ENCODE assay signal across 19 cellular contexts in genomic region chr20:62830251-62830650, GRCh38. TPM values are rescaled to one million over a fixed set of nuclear protein-coding genes. Genes with fewer than 3 reads are reported as not detected.
DNase-seq lines count a peak whose midpoint lies in the region; ATAC-seq and TF ChIP-seq lines count a peak whose summit lies in the region.
"Had no signal": no experiment of that assay in that cellular context is flagged by ENCODE, and none has a peak within 500 bp of the region (broad histone marks: within the 10 kb centered on the region; RNA-seq: fewer than 3 reads in every experiment).

No MANE protein-coding gene starts in this region.

- H3K9me2 ChIP-seq in Karpas-422 (replicated peaks; ENCODE audit: insufficient read depth, low read length): no peaks in the 10 kb centered on the region
- no peaks in the 10 kb centered on the region for H3K9me2 ChIP-seq in MM.1S (replicated peaks; ENCODE audit: insufficient read depth, low read length)

- no peaks in the 10 kb centered on the region for H4K20me1 ChIP-seq in Karpas-422 (ENCODE audit: insufficient read depth, low read depth, low read length)
- no peaks in the 10 kb centered on the region for H4K20me1 ChIP-seq in osteoblast (ENCODE audit: insufficient read depth, low read length)
- no peaks in the 10 kb centered on the region for H4K20me1 ChIP-seq in MM.1S (ENCODE audit: insufficient read depth, low read length)

- H3K36me3 ChIP-seq in left ventricle myocardium inferior (no peaks in the 10 kb centered on the region), Karpas-422 (ENCODE audit: insufficient read depth, low read length) (no peaks in the 10 kb centered on the region), osteoblast (ENCODE audit: insufficient read depth, low read length) (no peaks in the 10 kb centered on the region), MM.1S (replicated peaks; ENCODE audit: insufficient read depth, low read length) (no peaks in the 10 kb centered on the region)
- H3K36me3 ChIP-seq: BE2C had no signal

- no peak overlapping the region for H3K4me3 ChIP-seq in left ventricle myocardium inferior
- peak overlapping the region; percentile 62 for H3K4me3 ChIP-seq in Karpas-422 (ENCODE audit: low read length)
- H3K4me3 ChIP-seq in osteoblast (ENCODE audit: insufficient read depth, low read length): no peak overlapping the region
- no peak overlapping the region for H3K4me3 ChIP-seq in MM.1S (ENCODE audit: low read length)
- H3K4me3 ChIP-seq: GM23248 had no signal

- H3K4me3 Mint-ChIP-seq in CD14-positive monocyte: no peak overlapping the region
- H3K4me3 Mint-ChIP-seq: CD8-positive, alpha-beta T cell; HFFc6 had no signal

- peaks cover 13% of the 10 kb centered on the region for H3F3A ChIP-seq in MM.1S (ENCODE audit: insufficient read depth, low read length)

- no peak for ATAC-seq in left ventricle myocardium superior
- ATAC-seq: CD8-positive, alpha-beta T cell; HCT116 had no signal

- no peaks in the 10 kb centered on the region for H3K9me3 ChIP-seq in left ventricle myocardium inferior (replicated peaks)
- no peaks in the 10 kb centered on the region for H3K9me3 ChIP-seq in Karpas-422 (ENCODE audit: low read length)
- H3K9me3 ChIP-seq in osteoblast (ENCODE audit: low read depth, low read length): no peaks in the 10 kb centered on the region
- no peaks in the 10 kb centered on the region for H3K9me3 ChIP-seq in MM.1S (replicated peaks; ENCODE audit: insufficient read depth, low read length)
- H3K9me3 ChIP-seq: BE2C had no signal

- H3K27ac Mint-ChIP-seq in CD14-positive monocyte: no peak overlapping the region
- H3K27ac Mint-ChIP-seq: CD8-positive, alpha-beta T cell; HFFc6 had no signal

- peaks cover 16% of the 10 kb centered on the region for H3K27me3 ChIP-seq in left ventricle myocardium inferior (ENCODE audit: low read depth)
- H3K27me3 ChIP-seq in Karpas-422 (ENCODE audit: low read length): no peaks in the 10 kb centered on the region
- peaks cover 64% of the 10 kb centered on the region for H3K27me3 ChIP-seq in osteoblast (ENCODE audit: insufficient read depth, low read length)
- peaks cover 57% of the 10 kb centered on the region for H3K27me3 ChIP-seq in MM.1S (replicated peaks; ENCODE audit: insufficient read depth, low read length)
- H3K27me3 ChIP-seq: BE2C had no signal

- peaks cover 0 to 4% (median 0%) of the 10 kb centered on the region in 3 donors for H3K27me3 Mint-ChIP-seq in CD14-positive monocyte (ENCODE audit: low read depth in 3 of 3)

- DNase-seq in left ventricle myocardium superior: peak; percentile 20
- DNase-seq in left ventricle myocardium inferior: no peak
- peak; percentile 42 for DNase-seq in CD14-positive monocyte (ENCODE audit: low spot score)
- DNase-seq in Karpas-422: no peak
- DNase-seq in osteoblast (ENCODE audit: insufficient read length, low spot score, missing footprints): peak; percentile 62
- no peak for DNase-seq in germinal center (ENCODE audit: low spot score)
- DNase-seq in NCI-H526 treated with DMSO at 0.1 percent for 48 hours (lab: John Stamatoyannopoulos, UW): no peak
- DNase-seq in MM.1S: no peak
- DNase-seq: ACHN, Calu3, DMS79 treated with DMSO at 0.1 percent for 48 hours, GF-D8, GM23248, HFFc6 had no signal

- H3K4me2 ChIP-seq in Karpas-422 (ENCODE audit: low read depth, low read length, poor library complexity, severe bottlenecking): peak overlapping the region; percentile 71
- H3K4me2 ChIP-seq in osteoblast (ENCODE audit: insufficient read depth, low read length): no peak overlapping the region
- no peak overlapping the region for H3K4me2 ChIP-seq in MM.1S (ENCODE audit: low read depth, low read length)

- no peaks in the 10 kb centered on the region for H3K36me3 Mint-ChIP-seq in CD14-positive monocyte
- H3K36me3 Mint-ChIP-seq: CD8-positive, alpha-beta T cell had no signal

- H3K27ac ChIP-seq in left ventricle myocardium inferior (replicated peaks) (no peak overlapping the region), Karpas-422 (ENCODE audit: low read length) (peak overlapping the region; percentile 78), osteoblast (ENCODE audit: low read depth, low read length) (no peak overlapping the region), MM.1S (ENCODE audit: low read length) (no peak overlapping the region)
- H3K27ac ChIP-seq: GM23248, HL-60 had no signal

- no peaks in the 10 kb centered on the region for H3K9me3 Mint-ChIP-seq in CD14-positive monocyte
- H3K9me3 Mint-ChIP-seq: CD8-positive, alpha-beta T cell; HFFc6 had no signal

- TF ChIP-seq CTCF in left ventricle myocardium inferior (IDR thresholded peaks at IDR 0.05; ENCODE audit: borderline replicate concordance) (no peak), CD14-positive monocyte (IDR thresholded peaks at IDR 0.05) (no peak), osteoblast (IDR thresholded peaks at IDR 0.05; ENCODE audit: extremely low read depth, low read depth, low read length) (no peak), MM.1S (IDR thresholded peaks at IDR 0.05; ENCODE audit: low read length) (no peak)

- peaks cover 25% of the 10 kb centered on the region for H3K4me1 Mint-ChIP-seq in CD14-positive monocyte

- no peaks in the 10 kb centered on the region for H3K79me2 ChIP-seq in Karpas-422 (ENCODE audit: low read length)
- H3K79me2 ChIP-seq in osteoblast (ENCODE audit: insufficient read depth, low read length): no peaks in the 10 kb centered on the region
- H3K79me2 ChIP-seq in MM.1S (ENCODE audit: low read length): no peaks in the 10 kb centered on the region

- intact Hi-C loops in left ventricle myocardium superior (cut with micrococcal nuclease): no loop called here
- intact Hi-C loops in left ventricle myocardium inferior (cut with micrococcal nuclease): no loop called here
- intact Hi-C loops in CD14-positive monocyte (cut with micrococcal nuclease): no loop called here

- H3K9ac ChIP-seq in Karpas-422 (ENCODE audit: low read length) (peak overlapping the region; percentile 76), MM.1S (ENCODE audit: low read length) (no peak overlapping the region)
- H3K9ac ChIP-seq: GM23248 had no signal

- no peak overlapping the region for H2AFZ ChIP-seq in Karpas-422 (ENCODE audit: low read length)
- no peak overlapping the region for H2AFZ ChIP-seq in osteoblast (ENCODE audit: low read length)
- H2AFZ ChIP-seq in MM.1S (ENCODE audit: low read length): no peak overlapping the region
- H2AFZ ChIP-seq: GM23248 had no signal

- H3K4me1 ChIP-seq in left ventricle myocardium inferior (no peaks in the 10 kb centered on the region), Karpas-422 (ENCODE audit: low read length) (peaks cover 75% of the 10 kb centered on the region), osteoblast (ENCODE audit: insufficient read depth, low read length) (no peaks in the 10 kb centered on the region), MM.1S (ENCODE audit: low read length) (peaks cover 10% of the 10 kb centered on the region)

RNA-seq across cellular contexts. Expression of gene COL9A3, which starts 13.4 kb away (rescaled TPM):
- total RNA-seq in left ventricle myocardium superior (2.9 TPM), left ventricle myocardium inferior (2.1 TPM), osteoblast (not detected in 2 replicates)
- polyA plus RNA-seq in CD14-positive monocyte: 1 to 10 TPM; 1.8 to 2.6 TPM
- total RNA-seq in Karpas-422 (2014; rRNA removed; shearing (Covaris generic); ENCODE audit: low replicate concordance): 41.2 and 87.5 TPM in 2 replicates
- total RNA-seq: CD8-positive, alpha-beta T cell; GM23248; H4 had no signal

RNA-seq across cellular contexts. Expression of gene OGFR, which starts 25.6 kb away (rescaled TPM):
- total RNA-seq in left ventricle myocardium superior (21.0 TPM), left ventricle myocardium inferior (19.2 TPM), osteoblast (32.4 and 39.1 TPM in 2 replicates)
- polyA plus RNA-seq in CD14-positive monocyte: 10 to 100 TPM; 47.8 to 79.3 TPM
- 23.8 and 99.0 TPM in 2 replicates for total RNA-seq in Karpas-422 (2014; rRNA removed; shearing (Covaris generic); ENCODE audit: low replicate concordance)

RNA-seq across cellular contexts. Expression of gene TCFL5, which starts 31.4 kb away (rescaled TPM):
- total RNA-seq in left ventricle myocardium superior: 6.1 TPM
- 6.6 TPM for total RNA-seq in left ventricle myocardium inferior
- polyA plus RNA-seq in CD14-positive monocyte: under 1 TPM; 0.38 to 0.89 TPM
- 11.3 and 11.5 TPM in 2 replicates for total RNA-seq in Karpas-422 (2014; rRNA removed; shearing (Covaris generic); ENCODE audit: low replicate concordance)
- total RNA-seq in osteoblast: 13.0 TPM in 2 replicates

RNA-seq across cellular contexts. Expression of gene MRGBP, which starts 34.0 kb away (rescaled TPM):
- total RNA-seq in left ventricle myocardium superior: 11.1 TPM
- 9.8 TPM for total RNA-seq in left ventricle myocardium inferior
- 10 to 100 TPM; 10.2 to 10.5 TPM for polyA plus RNA-seq in CD14-positive monocyte
- 17.9 and 31.9 TPM in 2 replicates for total RNA-seq in Karpas-422 (2014; rRNA removed; shearing (Covaris generic); ENCODE audit: low replicate concordance)
- 14.1 and 15.2 TPM in 2 replicates for total RNA-seq in osteoblast

Comparison
In these comparisons a context has a peak if more than half of its experiments do, and no peak if none do; other contexts are left out.
1. DNase-seq: peak in left ventricle myocardium superior (single experiment), CD14-positive monocyte (single experiment) and osteoblast (single experiment); none in left ventricle myocardium inferior (single experiment), Karpas-422 (single experiment), germinal center (single experiment), NCI-H526 treated with DMSO at 0.1 percent for 48 hours (single experiment) and MM.1S (single experiment).
2. RNA of gene COL9A3, which starts 13.4 kb away (total RNA-seq): 41.2 to 87.5 TPM in Karpas-422; 2.9 TPM in left ventricle myocardium superior (single experiment), 2.1 TPM in left ventricle myocardium inferior (single experiment) and not detected in osteoblast; every median in the first group is over 10 times any median in the second.